Comparison of ENCODE assay signal across 6 cellular contexts in the genomic region with DNA sequence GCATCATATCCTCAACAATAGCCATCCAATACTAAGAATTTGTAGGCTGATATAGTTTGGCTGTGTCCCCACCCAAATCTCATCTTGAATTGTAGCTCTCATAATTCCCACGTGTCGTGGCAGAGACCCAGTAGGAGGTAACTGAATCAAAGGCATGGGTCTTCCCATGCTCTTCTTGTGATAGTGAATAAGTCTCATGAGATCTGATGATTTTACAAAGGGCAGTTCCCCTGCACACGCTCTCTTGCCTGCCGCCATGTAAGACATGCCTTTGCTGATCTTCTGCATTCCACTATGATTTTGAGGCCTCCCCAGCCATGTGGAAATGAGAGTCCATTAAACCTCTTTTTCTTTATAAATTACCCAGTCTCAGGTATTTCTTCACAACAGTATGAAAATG. TPM values are rescaled to one million over a fixed set of nuclear protein-coding genes. Genes with fewer than 3 reads are reported as not detected.
A peak's percentile ranks its signal among the peaks of the same experiment; 100 is the strongest.
DNase-seq lines count a peak whose midpoint lies in the region; ATAC-seq, FAIRE-seq and TF ChIP-seq lines count a peak whose summit lies in the region.
"Not testable (repeated sequence)": the region's sequence is repeated elsewhere in the genome, so short reads cannot be mapped to it uniquely, and the experiment has no call there.

No MANE protein-coding gene starts in this region.

- H2AFZ ChIP-seq in K562 (ENCODE audit: low read depth, low read length), result not testable (repeated sequence)

- not testable (repeated sequence) for H3K4me2 ChIP-seq in K562 (ENCODE audit: insufficient read depth, low read length)

- in situ Hi-C loops in K562 (cut with MboI), result not testable (repeated sequence)

- TF ChIP-seq CTCF in HEK293 (tag by site-specific recombination; IDR thresholded peaks at IDR 0.05); activated CD8-positive, alpha-beta T cell treated with anti-CD3 and anti-CD28 coated beads for 36 hours (IDR thresholded peaks at IDR 0.05); K562 (IDR thresholded peaks at IDR 0.05 in 2 of 3, conservative IDR thresholded peaks at IDR 0.05 in 1 of 3; ENCODE audit: insufficient read depth in 2 of 3, low read depth in 1 of 3, low read length in 3 of 3); endothelial cell (IDR thresholded peaks at IDR 0.05; ENCODE audit: unreplicated experiment): not testable (repeated sequence)

- not testable (repeated sequence) for BruUV-seq in K562 (replicated peaks; lab: Mats Ljungman, UMichigan)

- CTCF ChIA-PET in HEK293 (lab: Yijun Ruan, JAX); K562 (lab: Yijun Ruan, JAX; ENCODE audit: low intra/inter-chr PET ratio): not testable (repeated sequence)
- CTCF ChIA-PET in activated CD8-positive, alpha-beta T cell treated with anti-CD3 and anti-CD28 coated beads for 36 hours (lab: Charles Lee), result interaction anchor here (0.6 kb wide), 1 partner anchor 83 kb away, joined by 4 read pairs; no protein-coding TSS in a partner anchor

- TF ChIP-seq POLR2A in K562 (conservative IDR thresholded peaks at IDR 0.05), result not testable (repeated sequence)

- not testable (repeated sequence) for H3K27ac ChIP-seq in HEK293 (ENCODE audit: extremely low read depth, low read depth, low read length); K562 (ENCODE audit: extremely low read depth, low read depth, low read length)

- H3K27ac Mint-ChIP-seq in activated CD8-positive, alpha-beta T cell treated with anti-CD3 and anti-CD28 coated beads for 36 hours, result peak overlapping the region; percentile 20
- H3K27ac Mint-ChIP-seq in activated T-helper 17 cell treated with anti-CD3 and anti-CD28 coated beads, Interleukin-2, amount 50 U/mL, for 72 hours, result peak overlapping the region; percentile 66
- H3K27ac Mint-ChIP-seq in endothelial cell (ENCODE audit: unreplicated experiment), result not testable (repeated sequence)
- peak overlapping the region; percentile 16 for H3K27ac Mint-ChIP-seq in stimulated activated effector memory CD8-positive, alpha-beta T cell treated with anti-CD3 and anti-CD28 coated beads, Interleukin-12 subunit alpha, Interleukin-12 subunit beta, amount 100 ng/mL, for 72 hours

- not testable (repeated sequence) for TF ChIP-seq RAD21 in K562 (CRISPR knock-in tag; conservative IDR thresholded peaks at IDR 0.05 in 1 of 2, IDR thresholded peaks at IDR 0.05 in 1 of 2)

- TF ChIP-seq EP300 in K562 (IDR thresholded peaks at IDR 0.05; ENCODE audit: low read length), result not testable (repeated sequence)

- not testable (repeated sequence) for H3K4me3 ChIP-seq in HEK293 (ENCODE audit: low read depth, low read length); K562

- not testable (repeated sequence) for H3K4me1 ChIP-seq in HEK293 (ENCODE audit: control insufficient read depth, insufficient read depth, low read length)
- H3K4me1 ChIP-seq in K562 (replicated peaks in 1 of 2; ENCODE audit: control insufficient read depth in 2 of 2, insufficient read depth in 2 of 2, low read length in 2 of 2), result peaks cover 0 to 26% of the 10 kb centered on the region in 2 experiments; a peak in 3 of 5 replicates

- not testable (repeated sequence) for H3K9ac ChIP-seq in K562 (ENCODE audit: insufficient read depth in 1 of 2, low read depth in 2 of 2, low read length in 2 of 2)

- peaks cover 24% of the 10 kb centered on the region for H3K9me3 Mint-ChIP-seq in activated CD8-positive, alpha-beta T cell treated with anti-CD3 and anti-CD28 coated beads for 36 hours
- H3K9me3 Mint-ChIP-seq in activated T-helper 17 cell treated with anti-CD3 and anti-CD28 coated beads, Interleukin-2, amount 50 U/mL, for 72 hours, result peaks cover 13% of the 10 kb centered on the region
- not testable (repeated sequence) for H3K9me3 Mint-ChIP-seq in endothelial cell (ENCODE audit: unreplicated experiment); stimulated activated effector memory CD8-positive, alpha-beta T cell treated with anti-CD3 and anti-CD28 coated beads, Interleukin-12 subunit alpha, Interleukin-12 subunit beta, amount 100 ng/mL, for 72 hours

- ATAC-seq in activated CD8-positive, alpha-beta T cell treated with anti-CD3 and anti-CD28 coated beads for 36 hours; activated T-helper 17 cell treated with anti-CD3 and anti-CD28 coated beads, Interleukin-2, amount 50 U/mL, for 72 hours (replicated peaks); K562; stimulated activated effector memory CD8-positive, alpha-beta T cell treated with anti-CD3 and anti-CD28 coated beads, Interleukin-12 subunit alpha, Interleukin-12 subunit beta, amount 100 ng/mL, for 72 hours: not testable (repeated sequence)

- 95% methylated on average over 4 of the region's 4 CpGs for WGBS in K562 (ENCODE audit: insufficient coverage, low coverage, missing lambda C conversion rate)

- H3K9me1 ChIP-seq in K562 (ENCODE audit: control insufficient read depth, insufficient read depth, low read length), result not testable (repeated sequence)

- not testable (repeated sequence) for H3K9me3 ChIP-seq in HEK293 (ENCODE audit: control insufficient read depth, insufficient read depth, low read depth, low read length); K562 (replicated peaks; ENCODE audit: control insufficient read depth, insufficient read depth, low read depth, low read length)

- not testable (repeated sequence) for H3K27me3 Mint-ChIP-seq in activated CD8-positive, alpha-beta T cell treated with anti-CD3 and anti-CD28 coated beads for 36 hours; activated T-helper 17 cell treated with anti-CD3 and anti-CD28 coated beads, Interleukin-2, amount 50 U/mL, for 72 hours; endothelial cell (ENCODE audit: unreplicated experiment)

- peaks cover 76% of the 10 kb centered on the region for H3K79me2 ChIP-seq in K562 (ENCODE audit: control insufficient read depth, insufficient read depth, low read length)

- not testable (repeated sequence) for H3K36me3 ChIP-seq in HEK293 (ENCODE audit: control insufficient read depth in 2 of 2, insufficient read depth in 1 of 2, low read length in 2 of 2); K562 (ENCODE audit: control insufficient read depth, insufficient read depth, low read length)

- POLR2A ChIA-PET in HEK293 (lab: Yijun Ruan, JAX); activated CD8-positive, alpha-beta T cell treated with anti-CD3 and anti-CD28 coated beads for 36 hours (lab: Charles Lee): not testable (repeated sequence)
- POLR2A ChIA-PET in K562 (lab: Yijun Ruan, JAX), result interaction anchor here (0.7 kb wide), 1 partner anchor 127 kb away, joined by 3 read pairs; no protein-coding TSS in a partner anchor

- H3K27me3 ChIP-seq in K562 (ENCODE audit: control insufficient read depth in 2 of 2, insufficient read depth in 2 of 2, low read length in 2 of 2), result not testable (repeated sequence)

- H3K4me3 Mint-ChIP-seq in activated CD8-positive, alpha-beta T cell treated with anti-CD3 and anti-CD28 coated beads for 36 hours; stimulated activated effector memory CD8-positive, alpha-beta T cell treated with anti-CD3 and anti-CD28 coated beads, Interleukin-12 subunit alpha, Interleukin-12 subunit beta, amount 100 ng/mL, for 72 hours: not testable (repeated sequence)
- H3K4me3 Mint-ChIP-seq in activated T-helper 17 cell treated with anti-CD3 and anti-CD28 coated beads, Interleukin-2, amount 50 U/mL, for 72 hours, result peak overlapping the region; percentile 11
- peak overlapping the region; percentile 56 for H3K4me3 Mint-ChIP-seq in endothelial cell (ENCODE audit: unreplicated experiment)

- H3K36me3 Mint-ChIP-seq in activated CD8-positive, alpha-beta T cell treated with anti-CD3 and anti-CD28 coated beads for 36 hours (ENCODE audit: low read depth), result peaks cover 63% of the 10 kb centered on the region
- H3K36me3 Mint-ChIP-seq in activated T-helper 17 cell treated with anti-CD3 and anti-CD28 coated beads, Interleukin-2, amount 50 U/mL, for 72 hours (ENCODE audit: low read depth), result peaks cover 74% of the 10 kb centered on the region
- H3K36me3 Mint-ChIP-seq in endothelial cell (ENCODE audit: low read depth, unreplicated experiment), result peaks cover 32% of the 10 kb centered on the region
- H3K36me3 Mint-ChIP-seq in stimulated activated effector memory CD8-positive, alpha-beta T cell treated with anti-CD3 and anti-CD28 coated beads, Interleukin-12 subunit alpha, Interleukin-12 subunit beta, amount 100 ng/mL, for 72 hours, result peaks cover 54% of the 10 kb centered on the region

- FAIRE-seq in K562 (lab: Jason Lieb, UNC), result not testable (repeated sequence)

- intact Hi-C loops in activated CD8-positive, alpha-beta T cell treated with anti-CD3 and anti-CD28 coated beads for 36 hours (cut with micrococcal nuclease), result not testable (repeated sequence)
- intact Hi-C loops in K562 (cut with micrococcal nuclease), result loop anchor here (10.0 kb wide), 1 partner anchor 99 kb away; no protein-coding TSS in a partner anchor

- DNase-seq in activated CD8-positive, alpha-beta T cell treated with anti-CD3 and anti-CD28 coated beads for 36 hours; K562 (ENCODE audit: extremely low read depth in 1 of 4, low spot score in 3 of 4); endothelial cell (ENCODE audit: low spot score); stimulated activated effector memory CD8-positive, alpha-beta T cell treated with anti-CD3 and anti-CD28 coated beads, Interleukin-12 subunit alpha, Interleukin-12 subunit beta, amount 100 ng/mL, for 72 hours (ENCODE audit: low spot score in 2 of 2): not testable (repeated sequence)

- peaks cover 78% of the 10 kb centered on the region for H3K4me1 Mint-ChIP-seq in activated CD8-positive, alpha-beta T cell treated with anti-CD3 and anti-CD28 coated beads for 36 hours (ENCODE audit: low read depth)
- peaks cover 63% of the 10 kb centered on the region for H3K4me1 Mint-ChIP-seq in activated T-helper 17 cell treated with anti-CD3 and anti-CD28 coated beads, Interleukin-2, amount 50 U/mL, for 72 hours
- H3K4me1 Mint-ChIP-seq in endothelial cell (ENCODE audit: unreplicated experiment), result peaks cover 29% of the 10 kb centered on the region
- H3K4me1 Mint-ChIP-seq in stimulated activated effector memory CD8-positive, alpha-beta T cell treated with anti-CD3 and anti-CD28 coated beads, Interleukin-12 subunit alpha, Interleukin-12 subunit beta, amount 100 ng/mL, for 72 hours, result peaks cover 67% of the 10 kb centered on the region

- not testable (repeated sequence) for H4K20me1 ChIP-seq in K562 (replicated peaks; ENCODE audit: control insufficient read depth, insufficient read depth, low read length)

RNA-seq across cellular contexts. Expression of gene USP12, which starts 48.2 kb away (rescaled TPM):
- total RNA-seq in activated CD8-positive, alpha-beta T cell treated with anti-CD3 and anti-CD28 coated beads for 36 hours, result 10 to 100 TPM; 35.7 to 40.1 TPM
- 10 to 100 TPM; 65.6 to 77.2 TPM for total RNA-seq in activated T-helper 17 cell treated with anti-CD3 and anti-CD28 coated beads, Interleukin-2, amount 50 U/mL, for 72 hours
- total RNA-seq in K562 (2011; cell fraction: chromatin; rRNA removed; ENCODE audit: low replicate concordance), result 13.2 and 38.3 TPM in 2 replicates
- total RNA-seq in K562 (2011; cell fraction: nucleolus; rRNA removed), result 9.5 and 10.5 TPM in 2 replicates
- total RNA-seq in K562 (2011; cell fraction: nucleoplasm; rRNA removed), result 21.6 and 39.0 TPM in 2 replicates
- total RNA-seq in K562 (2014; rRNA removed) (7.8 and 8.9 TPM in 2 replicates), K562 (2014; rRNA removed; fragmentation: Illumina TruSeq; extraction: Trizol) (17.2 and 18.1 TPM in 2 replicates), K562 (2015; rRNA removed; fragmentation: Illumina TruSeq; extraction: Trizol) (11.1 and 13.3 TPM in 2 replicates), K562 (2021) (12.7 and 13.1 TPM in 2 replicates), endothelial cell (ENCODE audit: unreplicated experiment) (29.7 TPM)
- polyA plus RNA-seq in K562 (2011; rRNA removed) (13.8 and 20.5 TPM in 2 replicates), K562 (2014; fragmentation: Illumina TruSeq; extraction: Trizol) (11.7 and 15.3 TPM in 2 replicates), K562 (2014; fragmentation: Nextera tagmentation; extraction: Ambion mirVana) (1 to 10 TPM; 1.8 to 5.1 TPM), K562 (2014; rRNA removed) (11.0 and 14.0 TPM in 2 replicates)
- 2.3 and 4.2 TPM in 2 replicates for polyA plus RNA-seq in K562 (2011; cell fraction: cytosol; rRNA removed)
- polyA plus RNA-seq in K562 (2011; cell fraction: nucleus; rRNA removed), result 7.5 and 8.8 TPM in 2 replicates
- polyA plus RNA-seq in K562 (2012), result 12.3 and 14.4 TPM in 2 replicates
- 18.9 and 19.8 TPM in 2 replicates for polyA minus RNA-seq in K562 (2011; rRNA and poly(A)+ RNA removed)
- 4.2 and 6.3 TPM in 2 replicates for polyA minus RNA-seq in K562 (2011; cell fraction: cytosol; rRNA and poly(A)+ RNA removed)
- 11.3 and 17.3 TPM in 2 replicates for polyA minus RNA-seq in K562 (2011; cell fraction: nucleus; rRNA and poly(A)+ RNA removed)
